ENCODE assay signal across 7 cellular contexts in the genomic region with DNA sequence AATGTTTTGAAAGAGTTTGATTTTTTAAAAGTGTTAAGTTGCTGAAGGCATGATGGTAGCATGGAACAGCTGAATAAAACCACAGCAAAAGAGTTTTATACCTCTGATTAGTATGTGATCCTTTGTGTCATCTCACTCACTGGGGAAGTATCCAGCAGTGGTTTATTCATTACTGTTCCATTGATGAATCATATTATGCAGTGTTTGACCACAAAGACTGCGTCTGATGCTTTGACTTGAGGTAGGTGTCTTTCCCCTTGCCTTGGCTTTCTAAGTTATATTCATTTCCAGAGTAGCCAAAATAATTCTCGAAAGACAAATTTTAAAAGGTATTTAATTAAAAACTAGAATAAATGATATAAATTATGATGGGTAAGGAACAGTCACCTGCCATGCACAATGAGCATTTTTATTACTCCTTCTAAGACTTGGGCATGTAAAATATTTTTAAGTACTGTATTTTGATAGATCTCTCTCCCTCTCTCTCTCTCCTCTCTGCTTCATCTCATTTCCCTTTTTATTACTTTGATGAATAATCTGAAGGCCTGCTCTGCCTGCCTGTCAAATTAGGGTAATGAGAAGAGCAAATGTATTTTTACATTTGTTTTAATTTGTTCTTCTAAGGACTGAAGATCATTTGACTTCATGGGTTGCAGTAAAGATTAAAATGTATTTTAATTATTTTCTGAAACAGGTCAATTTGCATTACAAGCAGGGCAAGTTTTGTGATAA.
DNase-seq lines count a peak whose midpoint lies in the region; ATAC-seq and TF ChIP-seq lines count a peak whose summit lies in the region.

No MANE protein-coding gene starts in this region.

- H4K20me1 ChIP-seq in osteoblast (ENCODE audit: insufficient read depth, low read length), result no peaks in the 10 kb centered on the region

- TF ChIP-seq EP300 in suprapubic skin (IDR thresholded peaks at IDR 0.05), result no peak

- H3K27ac ChIP-seq in osteoblast (ENCODE audit: low read depth, low read length) (peak overlapping the region; percentile 24), suprapubic skin (no peak overlapping the region), WERI-Rb-1 (no peak overlapping the region)

- DNase-seq in MV-4-11 (lab: John Stamatoyannopoulos, UW) (peak; percentile 29), osteoblast (ENCODE audit: insufficient read length, low spot score, missing footprints) (no peak), suprapubic skin (ENCODE audit: low spot score in 2 of 2) (no peak), WERI-Rb-1 (no peak), NCI-H748 treated with DMSO at 0.1 percent for 48 hours (lab: John Stamatoyannopoulos, UW) (no peak)

- H3K27me3 ChIP-seq in osteoblast (ENCODE audit: insufficient read depth, low read length) (no peaks in the 10 kb centered on the region), suprapubic skin (no peaks in the 10 kb centered on the region), WERI-Rb-1 (ENCODE audit: insufficient read depth, low read depth, severe bottlenecking) (no peaks in the 10 kb centered on the region)

- no peak overlapping the region for H3K4me2 ChIP-seq in osteoblast (ENCODE audit: insufficient read depth, low read length)

- H3K4me1 ChIP-seq in osteoblast (ENCODE audit: insufficient read depth, low read length), result peaks cover 12% of the 10 kb centered on the region
- no peaks in the 10 kb centered on the region for H3K4me1 ChIP-seq in suprapubic skin

- 83% methylated on average over 2 of the region's 2 CpGs for WGBS in suprapubic skin

- no peak for TF ChIP-seq POLR2A in suprapubic skin (IDR thresholded peaks at IDR 0.05)

- H3K4me3 ChIP-seq in osteoblast (ENCODE audit: insufficient read depth, low read length) (no peak overlapping the region), suprapubic skin (no peak overlapping the region), WERI-Rb-1 (ENCODE audit: low read depth, low read length) (no peak overlapping the region)

- H3K9me3 ChIP-seq in osteoblast (ENCODE audit: low read depth, low read length) (no peaks in the 10 kb centered on the region), suprapubic skin (no peaks in the 10 kb centered on the region), WERI-Rb-1 (ENCODE audit: severe bottlenecking) (no peaks in the 10 kb centered on the region)

- H3K79me2 ChIP-seq in osteoblast (ENCODE audit: insufficient read depth, low read length), result peaks cover 17% of the 10 kb centered on the region

- H2AFZ ChIP-seq in osteoblast (ENCODE audit: low read length), result no peak overlapping the region

- peak; percentile 93 for ATAC-seq in GM18858 (IDR thresholded peaks at IDR 0.05; ENCODE audit: unreplicated experiment)
- peak; percentile 91 for ATAC-seq in HG02588 (IDR thresholded peaks at IDR 0.05; ENCODE audit: unreplicated experiment)

- peaks cover 30% of the 10 kb centered on the region for H3K36me3 ChIP-seq in osteoblast (ENCODE audit: insufficient read depth, low read length)
- no peaks in the 10 kb centered on the region for H3K36me3 ChIP-seq in suprapubic skin
- H3K36me3 ChIP-seq in WERI-Rb-1, result no peaks in the 10 kb centered on the region

- TF ChIP-seq CTCF in osteoblast (IDR thresholded peaks at IDR 0.05; ENCODE audit: extremely low read depth, low read depth, low read length) (no peak), suprapubic skin (IDR thresholded peaks at IDR 0.05) (no peak), WERI-Rb-1 (IDR thresholded peaks at IDR 0.05; ENCODE audit: low read depth, low read length) (no peak)
